Comparison of ENCODE assay signal across 2 cellular contexts in the genomic region with DNA sequence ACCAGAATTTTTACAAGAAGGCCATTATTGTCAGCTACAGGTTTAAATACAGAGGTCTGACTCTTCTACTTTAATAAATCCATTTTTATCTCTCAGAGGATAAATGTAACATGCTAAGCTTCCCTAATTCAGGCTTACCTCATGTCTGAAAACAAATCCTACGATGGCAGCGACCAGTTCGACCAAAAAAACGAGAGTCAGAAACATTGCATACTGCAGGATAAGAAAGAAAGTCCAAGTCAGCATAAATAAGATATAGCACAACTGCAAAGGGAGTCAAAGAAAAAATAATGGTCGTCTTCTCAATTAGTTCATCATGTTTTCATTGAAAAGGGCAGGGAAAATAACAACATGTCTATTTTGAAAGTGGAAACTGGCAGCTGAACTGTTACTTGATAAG.
TF ChIP-seq lines count a peak whose summit lies in the region.

No MANE protein-coding gene starts in this region.

TF ChIP-seq in GM23338, 12 proteins besides CTCF, POLR2A, EP300 and RAD21 (continued from another document):
- TF ChIP-seq, protein P1, sequence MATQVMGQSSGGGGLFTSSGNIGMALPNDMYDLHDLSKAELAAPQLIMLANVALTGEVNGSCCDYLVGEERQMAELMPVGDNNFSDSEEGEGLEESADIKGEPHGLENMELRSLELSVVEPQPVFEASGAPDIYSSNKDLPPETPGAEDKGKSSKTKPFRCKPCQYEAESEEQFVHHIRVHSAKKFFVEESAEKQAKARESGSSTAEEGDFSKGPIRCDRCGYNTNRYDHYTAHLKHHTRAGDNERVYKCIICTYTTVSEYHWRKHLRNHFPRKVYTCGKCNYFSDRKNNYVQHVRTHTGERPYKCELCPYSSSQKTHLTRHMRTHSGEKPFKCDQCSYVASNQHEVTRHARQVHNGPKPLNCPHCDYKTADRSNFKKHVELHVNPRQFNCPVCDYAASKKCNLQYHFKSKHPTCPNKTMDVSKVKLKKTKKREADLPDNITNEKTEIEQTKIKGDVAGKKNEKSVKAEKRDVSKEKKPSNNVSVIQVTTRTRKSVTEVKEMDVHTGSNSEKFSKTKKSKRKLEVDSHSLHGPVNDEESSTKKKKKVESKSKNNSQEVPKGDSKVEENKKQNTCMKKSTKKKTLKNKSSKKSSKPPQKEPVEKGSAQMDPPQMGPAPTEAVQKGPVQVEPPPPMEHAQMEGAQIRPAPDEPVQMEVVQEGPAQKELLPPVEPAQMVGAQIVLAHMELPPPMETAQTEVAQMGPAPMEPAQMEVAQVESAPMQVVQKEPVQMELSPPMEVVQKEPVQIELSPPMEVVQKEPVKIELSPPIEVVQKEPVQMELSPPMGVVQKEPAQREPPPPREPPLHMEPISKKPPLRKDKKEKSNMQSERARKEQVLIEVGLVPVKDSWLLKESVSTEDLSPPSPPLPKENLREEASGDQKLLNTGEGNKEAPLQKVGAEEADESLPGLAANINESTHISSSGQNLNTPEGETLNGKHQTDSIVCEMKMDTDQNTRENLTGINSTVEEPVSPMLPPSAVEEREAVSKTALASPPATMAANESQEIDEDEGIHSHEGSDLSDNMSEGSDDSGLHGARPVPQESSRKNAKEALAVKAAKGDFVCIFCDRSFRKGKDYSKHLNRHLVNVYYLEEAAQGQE (IDR thresholded peaks at IDR 0.05; ENCODE audit: unreplicated experiment) = no peak
- TF ChIP-seq, protein P2, sequence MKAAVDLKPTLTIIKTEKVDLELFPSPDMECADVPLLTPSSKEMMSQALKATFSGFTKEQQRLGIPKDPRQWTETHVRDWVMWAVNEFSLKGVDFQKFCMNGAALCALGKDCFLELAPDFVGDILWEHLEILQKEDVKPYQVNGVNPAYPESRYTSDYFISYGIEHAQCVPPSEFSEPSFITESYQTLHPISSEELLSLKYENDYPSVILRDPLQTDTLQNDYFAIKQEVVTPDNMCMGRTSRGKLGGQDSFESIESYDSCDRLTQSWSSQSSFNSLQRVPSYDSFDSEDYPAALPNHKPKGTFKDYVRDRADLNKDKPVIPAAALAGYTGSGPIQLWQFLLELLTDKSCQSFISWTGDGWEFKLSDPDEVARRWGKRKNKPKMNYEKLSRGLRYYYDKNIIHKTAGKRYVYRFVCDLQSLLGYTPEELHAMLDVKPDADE (IDR thresholded peaks at IDR 0.05) = no peak
- TF ChIP-seq CREB1 (CRISPR knock-in tag; IDR thresholded peaks at IDR 0.05; ENCODE audit: low read depth) = no peak
- TF ChIP-seq STAT1 (IDR thresholded peaks at IDR 0.05; ENCODE audit: unreplicated experiment) = no peak

TF ChIP-seq in WTC11, 78 proteins besides CTCF, POLR2A, EP300 and RAD21 (continued from another document):
- TF ChIP-seq, protein P3, sequence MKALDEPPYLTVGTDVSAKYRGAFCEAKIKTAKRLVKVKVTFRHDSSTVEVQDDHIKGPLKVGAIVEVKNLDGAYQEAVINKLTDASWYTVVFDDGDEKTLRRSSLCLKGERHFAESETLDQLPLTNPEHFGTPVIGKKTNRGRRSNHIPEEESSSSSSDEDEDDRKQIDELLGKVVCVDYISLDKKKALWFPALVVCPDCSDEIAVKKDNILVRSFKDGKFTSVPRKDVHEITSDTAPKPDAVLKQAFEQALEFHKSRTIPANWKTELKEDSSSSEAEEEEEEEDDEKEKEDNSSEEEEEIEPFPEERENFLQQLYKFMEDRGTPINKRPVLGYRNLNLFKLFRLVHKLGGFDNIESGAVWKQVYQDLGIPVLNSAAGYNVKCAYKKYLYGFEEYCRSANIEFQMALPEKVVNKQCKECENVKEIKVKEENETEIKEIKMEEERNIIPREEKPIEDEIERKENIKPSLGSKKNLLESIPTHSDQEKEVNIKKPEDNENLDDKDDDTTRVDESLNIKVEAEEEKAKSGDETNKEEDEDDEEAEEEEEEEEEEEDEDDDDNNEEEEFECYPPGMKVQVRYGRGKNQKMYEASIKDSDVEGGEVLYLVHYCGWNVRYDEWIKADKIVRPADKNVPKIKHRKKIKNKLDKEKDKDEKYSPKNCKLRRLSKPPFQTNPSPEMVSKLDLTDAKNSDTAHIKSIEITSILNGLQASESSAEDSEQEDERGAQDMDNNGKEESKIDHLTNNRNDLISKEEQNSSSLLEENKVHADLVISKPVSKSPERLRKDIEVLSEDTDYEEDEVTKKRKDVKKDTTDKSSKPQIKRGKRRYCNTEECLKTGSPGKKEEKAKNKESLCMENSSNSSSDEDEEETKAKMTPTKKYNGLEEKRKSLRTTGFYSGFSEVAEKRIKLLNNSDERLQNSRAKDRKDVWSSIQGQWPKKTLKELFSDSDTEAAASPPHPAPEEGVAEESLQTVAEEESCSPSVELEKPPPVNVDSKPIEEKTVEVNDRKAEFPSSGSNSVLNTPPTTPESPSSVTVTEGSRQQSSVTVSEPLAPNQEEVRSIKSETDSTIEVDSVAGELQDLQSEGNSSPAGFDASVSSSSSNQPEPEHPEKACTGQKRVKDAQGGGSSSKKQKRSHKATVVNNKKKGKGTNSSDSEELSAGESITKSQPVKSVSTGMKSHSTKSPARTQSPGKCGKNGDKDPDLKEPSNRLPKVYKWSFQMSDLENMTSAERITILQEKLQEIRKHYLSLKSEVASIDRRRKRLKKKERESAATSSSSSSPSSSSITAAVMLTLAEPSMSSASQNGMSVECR (CRISPR knock-in tag; IDR thresholded peaks at IDR 0.05; ENCODE audit: borderline replicate concordance) = no peak
- TF ChIP-seq, protein P4, sequence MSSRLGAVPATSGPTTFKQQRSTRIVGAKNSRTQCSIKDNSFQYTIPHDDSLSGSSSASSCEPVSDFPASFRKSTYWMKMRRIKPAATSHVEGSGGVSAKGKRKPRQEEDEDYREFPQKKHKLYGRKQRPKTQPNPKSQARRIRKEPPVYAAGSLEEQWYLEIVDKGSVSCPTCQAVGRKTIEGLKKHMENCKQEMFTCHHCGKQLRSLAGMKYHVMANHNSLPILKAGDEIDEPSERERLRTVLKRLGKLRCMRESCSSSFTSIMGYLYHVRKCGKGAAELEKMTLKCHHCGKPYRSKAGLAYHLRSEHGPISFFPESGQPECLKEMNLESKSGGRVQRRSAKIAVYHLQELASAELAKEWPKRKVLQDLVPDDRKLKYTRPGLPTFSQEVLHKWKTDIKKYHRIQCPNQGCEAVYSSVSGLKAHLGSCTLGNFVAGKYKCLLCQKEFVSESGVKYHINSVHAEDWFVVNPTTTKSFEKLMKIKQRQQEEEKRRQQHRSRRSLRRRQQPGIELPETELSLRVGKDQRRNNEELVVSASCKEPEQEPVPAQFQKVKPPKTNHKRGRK (CRISPR knock-in tag; IDR thresholded peaks at IDR 0.05; ENCODE audit: borderline replicate concordance) = no peak
- TF ChIP-seq, protein P5, sequence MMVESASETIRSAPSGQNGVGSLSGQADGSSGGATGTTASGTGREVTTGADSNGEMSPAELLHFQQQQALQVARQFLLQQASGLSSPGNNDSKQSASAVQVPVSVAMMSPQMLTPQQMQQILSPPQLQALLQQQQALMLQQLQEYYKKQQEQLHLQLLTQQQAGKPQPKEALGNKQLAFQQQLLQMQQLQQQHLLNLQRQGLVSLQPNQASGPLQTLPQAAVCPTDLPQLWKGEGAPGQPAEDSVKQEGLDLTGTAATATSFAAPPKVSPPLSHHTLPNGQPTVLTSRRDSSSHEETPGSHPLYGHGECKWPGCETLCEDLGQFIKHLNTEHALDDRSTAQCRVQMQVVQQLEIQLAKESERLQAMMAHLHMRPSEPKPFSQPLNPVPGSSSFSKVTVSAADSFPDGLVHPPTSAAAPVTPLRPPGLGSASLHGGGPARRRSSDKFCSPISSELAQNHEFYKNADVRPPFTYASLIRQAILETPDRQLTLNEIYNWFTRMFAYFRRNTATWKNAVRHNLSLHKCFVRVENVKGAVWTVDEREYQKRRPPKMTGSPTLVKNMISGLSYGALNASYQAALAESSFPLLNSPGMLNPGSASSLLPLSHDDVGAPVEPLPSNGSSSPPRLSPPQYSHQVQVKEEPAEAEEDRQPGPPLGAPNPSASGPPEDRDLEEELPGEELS (CRISPR knock-in tag; IDR thresholded peaks at IDR 0.05) = no peak
- TF ChIP-seq NR2C2 (CRISPR knock-in tag; IDR thresholded peaks at IDR 0.05) (no peak), ESRRA (CRISPR knock-in tag; IDR thresholded peaks at IDR 0.05; ENCODE audit: borderline replicate concordance) (no peak), RELA (CRISPR knock-in tag; IDR thresholded peaks at IDR 0.05; ENCODE audit: borderline replicate concordance) (no peak), EMX1 (CRISPR knock-in tag; IDR thresholded peaks at IDR 0.05) (no peak), TP53 (CRISPR knock-in tag; IDR thresholded peaks at IDR 0.05) (no peak), MXD4 (CRISPR knock-in tag; IDR thresholded peaks at IDR 0.05; ENCODE audit: borderline replicate concordance) (no peak)
- TF ChIP-seq, protein P6, sequence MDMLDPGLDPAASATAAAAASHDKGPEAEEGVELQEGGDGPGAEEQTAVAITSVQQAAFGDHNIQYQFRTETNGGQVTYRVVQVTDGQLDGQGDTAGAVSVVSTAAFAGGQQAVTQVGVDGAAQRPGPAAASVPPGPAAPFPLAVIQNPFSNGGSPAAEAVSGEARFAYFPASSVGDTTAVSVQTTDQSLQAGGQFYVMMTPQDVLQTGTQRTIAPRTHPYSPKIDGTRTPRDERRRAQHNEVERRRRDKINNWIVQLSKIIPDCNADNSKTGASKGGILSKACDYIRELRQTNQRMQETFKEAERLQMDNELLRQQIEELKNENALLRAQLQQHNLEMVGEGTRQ (CRISPR knock-in tag; IDR thresholded peaks at IDR 0.05) = no peak
- TF ChIP-seq, protein P7, sequence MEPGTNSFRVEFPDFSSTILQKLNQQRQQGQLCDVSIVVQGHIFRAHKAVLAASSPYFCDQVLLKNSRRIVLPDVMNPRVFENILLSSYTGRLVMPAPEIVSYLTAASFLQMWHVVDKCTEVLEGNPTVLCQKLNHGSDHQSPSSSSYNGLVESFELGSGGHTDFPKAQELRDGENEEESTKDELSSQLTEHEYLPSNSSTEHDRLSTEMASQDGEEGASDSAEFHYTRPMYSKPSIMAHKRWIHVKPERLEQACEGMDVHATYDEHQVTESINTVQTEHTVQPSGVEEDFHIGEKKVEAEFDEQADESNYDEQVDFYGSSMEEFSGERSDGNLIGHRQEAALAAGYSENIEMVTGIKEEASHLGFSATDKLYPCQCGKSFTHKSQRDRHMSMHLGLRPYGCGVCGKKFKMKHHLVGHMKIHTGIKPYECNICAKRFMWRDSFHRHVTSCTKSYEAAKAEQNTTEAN (CRISPR knock-in tag; IDR thresholded peaks at IDR 0.05) = no peak
- TF ChIP-seq, protein P8, sequence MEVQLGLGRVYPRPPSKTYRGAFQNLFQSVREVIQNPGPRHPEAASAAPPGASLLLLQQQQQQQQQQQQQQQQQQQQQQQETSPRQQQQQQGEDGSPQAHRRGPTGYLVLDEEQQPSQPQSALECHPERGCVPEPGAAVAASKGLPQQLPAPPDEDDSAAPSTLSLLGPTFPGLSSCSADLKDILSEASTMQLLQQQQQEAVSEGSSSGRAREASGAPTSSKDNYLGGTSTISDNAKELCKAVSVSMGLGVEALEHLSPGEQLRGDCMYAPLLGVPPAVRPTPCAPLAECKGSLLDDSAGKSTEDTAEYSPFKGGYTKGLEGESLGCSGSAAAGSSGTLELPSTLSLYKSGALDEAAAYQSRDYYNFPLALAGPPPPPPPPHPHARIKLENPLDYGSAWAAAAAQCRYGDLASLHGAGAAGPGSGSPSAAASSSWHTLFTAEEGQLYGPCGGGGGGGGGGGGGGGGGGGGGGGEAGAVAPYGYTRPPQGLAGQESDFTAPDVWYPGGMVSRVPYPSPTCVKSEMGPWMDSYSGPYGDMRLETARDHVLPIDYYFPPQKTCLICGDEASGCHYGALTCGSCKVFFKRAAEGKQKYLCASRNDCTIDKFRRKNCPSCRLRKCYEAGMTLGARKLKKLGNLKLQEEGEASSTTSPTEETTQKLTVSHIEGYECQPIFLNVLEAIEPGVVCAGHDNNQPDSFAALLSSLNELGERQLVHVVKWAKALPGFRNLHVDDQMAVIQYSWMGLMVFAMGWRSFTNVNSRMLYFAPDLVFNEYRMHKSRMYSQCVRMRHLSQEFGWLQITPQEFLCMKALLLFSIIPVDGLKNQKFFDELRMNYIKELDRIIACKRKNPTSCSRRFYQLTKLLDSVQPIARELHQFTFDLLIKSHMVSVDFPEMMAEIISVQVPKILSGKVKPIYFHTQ (CRISPR knock-in tag; IDR thresholded peaks at IDR 0.05) = no peak
TF ChIP-seq in WTC11: peak in this region for 0.
